24 cellular contexts compared by ENCODE assay signal in genomic region chr18:74901347-74902169, GRCh38.
DNase-seq lines count a peak whose midpoint lies in the region; ATAC-seq, FAIRE-seq and TF ChIP-seq lines count a peak whose summit lies in the region.
"Had no signal": no experiment of that assay in that cellular context is flagged by ENCODE, and none has a peak within 500 bp of the region (broad histone marks: within the 10 kb centered on the region; RNA-seq: fewer than 3 reads in every experiment).

No MANE protein-coding gene starts in this region.

- WGBS in psoas muscle, 3 donors = 91 to 96% (median 93%) methylated on average over 5 of the region's 5 CpGs

- no peaks in the 10 kb centered on the region for H3K27me3 Mint-ChIP-seq in T-helper 1 cell treated with Interleukin-12 subunit alpha and Interleukin-12 subunit beta and Interleukin-4 antibody, amounts not matched to agents 30 μg/mL and 1 μg/mL, for 36 hours (ENCODE audit: low read depth)
- peaks cover 0 to 5% (median 0%) of the 10 kb centered on the region in 3 donors for H3K27me3 Mint-ChIP-seq in immature natural killer cell (ENCODE audit: low read depth in 3 of 3)
- H3K27me3 Mint-ChIP-seq: activated CD4-positive, alpha-beta T cell treated with anti-CD3 and anti-CD28 coated beads, Interleukin-2, amount 10 ng/mL, durations not matched to agents 24 days and 14 days had no signal

- peaks cover 34% of the 10 kb centered on the region for H3K4me1 Mint-ChIP-seq in T-helper 1 cell treated with Interleukin-12 subunit alpha and Interleukin-12 subunit beta and Interleukin-4 antibody, amounts not matched to agents 30 μg/mL and 1 μg/mL, for 36 hours (ENCODE audit: low read depth)
- peaks cover 15% of the 10 kb centered on the region in 2 donors for H3K4me1 Mint-ChIP-seq in immature natural killer cell

- no peaks in the 10 kb centered on the region for H3K9me3 ChIP-seq in psoas muscle
- H3K9me3 ChIP-seq in uterus = no peaks in the 10 kb centered on the region
- H3K9me3 ChIP-seq: Caco-2, sigmoid colon, SK-N-SH, tibial nerve had no signal

- H3K9me3 Mint-ChIP-seq in T-helper 1 cell treated with Interleukin-12 subunit alpha and Interleukin-12 subunit beta and Interleukin-4 antibody, amounts not matched to agents 30 μg/mL and 1 μg/mL, for 36 hours = no peaks in the 10 kb centered on the region
- no peaks in the 10 kb centered on the region for H3K9me3 Mint-ChIP-seq in immature natural killer cell
- H3K9me3 Mint-ChIP-seq: activated CD4-positive, alpha-beta T cell treated with anti-CD3 and anti-CD28 coated beads, Interleukin-2, amount 10 ng/mL, durations not matched to agents 24 days and 14 days had no signal

- no peak for TF ChIP-seq CTCF in D721Med (IDR thresholded peaks at IDR 0.05; ENCODE audit: insufficient read depth, missing control alignments)
- no peak for TF ChIP-seq CTCF in psoas muscle (IDR thresholded peaks at IDR 0.05)
- TF ChIP-seq CTCF in uterus (IDR thresholded peaks at IDR 0.05) = no peak

- H3K27me3 ChIP-seq in psoas muscle (ENCODE audit: insufficient read depth in 3 of 3, low read length in 2 of 3) (no peaks in the 10 kb centered on the region), uterus (no peaks in the 10 kb centered on the region)
- H3K27me3 ChIP-seq: sigmoid colon, tibial nerve had no signal

- H3K4me1 ChIP-seq in psoas muscle = no peaks in the 10 kb centered on the region
- no peaks in the 10 kb centered on the region for H3K4me1 ChIP-seq in uterus
- H3K4me1 ChIP-seq: Caco-2 had no signal

- H3K27ac Mint-ChIP-seq in T-helper 1 cell treated with Interleukin-12 subunit alpha and Interleukin-12 subunit beta and Interleukin-4 antibody, amounts not matched to agents 30 μg/mL and 1 μg/mL, for 36 hours = peak overlapping the region; percentile 69
- H3K27ac Mint-ChIP-seq in immature natural killer cell = peak overlapping the region in 4 of 6 donors; percentile 10 to 63 (median 28)
- H3K27ac Mint-ChIP-seq: activated CD4-positive, alpha-beta T cell treated with anti-CD3 and anti-CD28 coated beads, Interleukin-2, amount 10 ng/mL, durations not matched to agents 24 days and 14 days had no signal

- peak; percentile 98 for FAIRE-seq in D721Med (lab: Jason Lieb, UNC)
- FAIRE-seq: astrocyte, endometrium had no signal

- no peak overlapping the region for H3K27ac ChIP-seq in psoas muscle
- H3K27ac ChIP-seq in uterus = no peak overlapping the region
- H3K27ac ChIP-seq: KMS-11, sigmoid colon, tibial nerve had no signal

- no peak overlapping the region for H3K4me3 Mint-ChIP-seq in T-helper 1 cell treated with Interleukin-12 subunit alpha and Interleukin-12 subunit beta and Interleukin-4 antibody, amounts not matched to agents 30 μg/mL and 1 μg/mL, for 36 hours
- peak overlapping the region in 3 of 5 donors; percentile 7 to 31 (median 7) for H3K4me3 Mint-ChIP-seq in immature natural killer cell
- H3K4me3 Mint-ChIP-seq: activated CD4-positive, alpha-beta T cell treated with anti-CD3 and anti-CD28 coated beads, Interleukin-2, amount 10 ng/mL, durations not matched to agents 24 days and 14 days had no signal

- intact Hi-C loops in psoas muscle (cut with DNase I) (no loop called here), uterus (cut with DNase I; ENCODE audit: low total_unique reads) (no loop called here)

- TF ChIP-seq POLR2A in uterus (IDR thresholded peaks at IDR 0.05) = no peak

- peaks cover 3% of the 10 kb centered on the region for H3K36me3 Mint-ChIP-seq in T-helper 1 cell treated with Interleukin-12 subunit alpha and Interleukin-12 subunit beta and Interleukin-4 antibody, amounts not matched to agents 30 μg/mL and 1 μg/mL, for 36 hours (ENCODE audit: low read depth)
- H3K36me3 Mint-ChIP-seq in immature natural killer cell = peaks cover 0 to 10% (median 3%) of the 10 kb centered on the region in 3 donors

- no peak for ATAC-seq in psoas muscle

- no peak overlapping the region for H3K4me3 ChIP-seq in psoas muscle
- H3K4me3 ChIP-seq in uterus = no peak overlapping the region
- H3K4me3 ChIP-seq: sigmoid colon, tibial nerve had no signal

- DNase-seq in AML-193 (lab: John Stamatoyannopoulos, UW) (peak; percentile 34 to 46), D721Med (ENCODE audit: insufficient read length, low spot score) (no peak), immature natural killer cell (no peak), Ammon's horn (ENCODE audit: low spot score) (no peak), retina (no peak), psoas muscle (no peak), uterus (no peak)
- DNase-seq: activated CD4-positive, alpha-beta T cell treated with anti-CD3 and anti-CD28 coated beads, Interleukin-2, amount 10 ng/mL, durations not matched to agents 24 days and 14 days; activated naive CD4-positive, alpha-beta T cell treated with Interleukin-2 at 50 U/mL for 16 hours; activated T-cell treated with anti-CD3 and anti-CD28 coated beads for 4 hours; Caco-2; EL; islet precursor cell; mammary epithelial cell; NCI-H774; sigmoid colon; SK-N-SH; stimulated activated naive CD4-positive, alpha-beta T cell treated with Interleukin-2 at 50 U/mL for 16 hours; T1000 had no signal

- H3K36me3 ChIP-seq in psoas muscle (ENCODE audit: insufficient read depth in 1 of 2, low read depth in 1 of 2) (no peaks in the 10 kb centered on the region), uterus (no peaks in the 10 kb centered on the region)
- H3K36me3 ChIP-seq: sigmoid colon, tibial nerve had no signal

Comparison
In these comparisons a context has a peak if more than half of its experiments do, and no peak if none do; other contexts are left out.
1. DNase-seq: peak in AML-193 (2 of 2); none in D721Med (single experiment), immature natural killer cell (0 of 3), Ammon's horn (single experiment), retina (single experiment), psoas muscle (0 of 2) and uterus (0 of 2).